Comparison of ENCODE assay signal across 1 cellular context in the genomic region with DNA sequence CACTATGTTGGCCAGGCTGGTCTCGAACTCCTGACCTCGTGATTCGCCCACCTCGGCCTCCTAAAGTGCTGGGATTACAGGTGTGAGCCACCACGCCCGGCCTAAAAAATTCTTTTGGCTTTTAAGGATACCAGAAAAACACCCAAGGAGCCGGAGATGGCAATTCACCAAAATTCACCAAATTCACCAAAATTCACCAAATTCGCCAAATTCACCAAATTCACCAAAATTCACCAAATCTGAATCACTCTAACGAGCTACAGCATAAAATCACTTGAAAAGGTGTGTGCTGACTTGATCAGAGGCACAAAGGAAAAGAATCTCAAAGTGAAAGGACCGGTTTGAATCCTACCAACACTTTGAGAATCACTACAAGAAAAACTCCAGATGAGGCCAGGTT. TPM values are rescaled to one million over a fixed set of nuclear protein-coding genes. Genes with fewer than 3 reads are reported as not detected.
"Had no signal": no experiment of that assay in that cellular context is flagged by ENCODE, and none has a peak within 500 bp of the region (broad histone marks: within the 10 kb centered on the region; RNA-seq: fewer than 3 reads in every experiment).

No MANE protein-coding gene starts in this region.

RNA-seq across cellular contexts. Expression of gene BAIAP3, which starts 4.5 kb away (rescaled TPM):
- polyA plus RNA-seq: keratinocyte had no signal
